ENCODE assay signal across 8 cellular contexts in genomic region chr11:693887-694562, GRCh38. TPM values are rescaled to one million over a fixed set of nuclear protein-coding genes. Genes with fewer than 3 reads are reported as not detected.
DNase-seq lines count a peak whose midpoint lies in the region; ATAC-seq and TF ChIP-seq lines count a peak whose summit lies in the region.

No MANE protein-coding gene starts in this region.

- H3K9me3 ChIP-seq in iPS DF 6.9 (ENCODE audit: control insufficient read depth, insufficient read depth, low read length), result no peaks in the 10 kb centered on the region
- H3K9me3 ChIP-seq in thymus (ENCODE audit: control insufficient read depth), result no peaks in the 10 kb centered on the region

- peak overlapping the region; percentile 92 for H3K27ac Mint-ChIP-seq in activated T-cell treated with anti-CD3 and anti-CD28 coated beads, Interleukin-2, amount 50 U/mL, for 24 hours

- peaks cover 5% of the 10 kb centered on the region; the same call in 1 of the 2 replicates for H3K36me3 ChIP-seq in iPS DF 6.9 (ENCODE audit: control insufficient read depth, insufficient read depth, low read length)
- peaks cover 18% of the 10 kb centered on the region for H3K36me3 ChIP-seq in thymus (ENCODE audit: control insufficient read depth, insufficient read depth)

- peak overlapping the region; percentile 88 for H3K4me3 Mint-ChIP-seq in activated T-cell treated with anti-CD3 and anti-CD28 coated beads, Interleukin-2, amount 50 U/mL, for 24 hours

- no peak for TF ChIP-seq CTCF in VCaP (conservative IDR thresholded peaks at IDR 0.05)

- H3K36me3 Mint-ChIP-seq in activated T-cell treated with anti-CD3 and anti-CD28 coated beads, Interleukin-2, amount 50 U/mL, for 24 hours (ENCODE audit: low read depth), result peaks cover 31% of the 10 kb centered on the region

- H3K4me3 ChIP-seq in iPS DF 6.9 (ENCODE audit: low read length) (peak overlapping the region; percentile 4; the same call in 1 of the 2 replicates), thymus (ENCODE audit: low read length) (peak overlapping the region; percentile 82)

- no peaks in the 10 kb centered on the region for H3K27me3 Mint-ChIP-seq in activated T-cell treated with anti-CD3 and anti-CD28 coated beads, Interleukin-2, amount 50 U/mL, for 24 hours

- peaks cover 56% of the 10 kb centered on the region for H3K4me1 Mint-ChIP-seq in activated T-cell treated with anti-CD3 and anti-CD28 coated beads, Interleukin-2, amount 50 U/mL, for 24 hours (ENCODE audit: low read depth)

- WGBS in iPS DF 6.9 (ENCODE audit: insufficient coverage, insufficient read length), result no CpG with 5 or more reads among the region's 15 CpGs
- WGBS in thymus, result 68% methylated on average over 15 of the region's 15 CpGs

- H3K4me1 ChIP-seq in iPS DF 6.9 (ENCODE audit: control insufficient read depth, insufficient read depth, low read length), result peaks cover 12% of the 10 kb centered on the region
- peaks cover 19% of the 10 kb centered on the region for H3K4me1 ChIP-seq in thymus (ENCODE audit: control insufficient read depth, insufficient read depth, low read length)

- H3K27me3 ChIP-seq in iPS DF 6.9 (ENCODE audit: control insufficient read depth, insufficient read depth, low read length) (no peaks in the 10 kb centered on the region), thymus (ENCODE audit: control insufficient read depth, insufficient read depth) (no peaks in the 10 kb centered on the region)

- H3K9me3 Mint-ChIP-seq in activated T-cell treated with anti-CD3 and anti-CD28 coated beads, Interleukin-2, amount 50 U/mL, for 24 hours, result no peaks in the 10 kb centered on the region

- no peak for ATAC-seq in GM21825 (IDR thresholded peaks at IDR 0.05; ENCODE audit: unreplicated experiment)

- DNase-seq in activated T-cell treated with anti-CD3 and anti-CD28 coated beads, Interleukin-2, amount 50 U/mL, for 24 hours, result no peak
- DNase-seq in activated T-cell treated with anti-CD3 and anti-CD28 coated beads for 4 hours, result no peak
- no peak for DNase-seq in iPS DF 6.9 (ENCODE audit: low read depth, low spot score)
- DNase-seq in stimulated activated CD4-positive, alpha-beta T cell treated with anti-CD3 and anti-CD28 coated beads, Interleukin-12 subunit alpha, Interleukin-12 subunit beta, amount 100 ng/mL, for 4 hours, result no peak
- DNase-seq in T-helper 9 cell, result no peak

- peak overlapping the region; percentile 99 for H3K27ac ChIP-seq in VCaP
- H3K27ac ChIP-seq in iPS DF 6.9 (ENCODE audit: low read length), result no peak overlapping the region
- peak overlapping the region; percentile 3 for H3K27ac ChIP-seq in thymus (ENCODE audit: low read depth)

RNA-seq across cellular contexts. Expression of gene DEAF1, which starts 1.0 kb away (rescaled TPM):
- polyA plus RNA-seq in thymus, result 27.2 TPM

RNA-seq across cellular contexts. Expression of gene TMEM80, which starts 1.6 kb away (rescaled TPM):
- 31.1 TPM for polyA plus RNA-seq in thymus

RNA-seq across cellular contexts. Expression of gene EPS8L2, which starts 12.0 kb away (rescaled TPM):
- 28.8 TPM for polyA plus RNA-seq in thymus

RNA-seq across cellular contexts. Expression of gene TALDO1, which starts 53.2 kb away (rescaled TPM):
- 115 TPM for polyA plus RNA-seq in thymus

RNA-seq across cellular contexts. Expression of gene DRD4, which starts 57.0 kb away (rescaled TPM):
- 0.82 TPM for polyA plus RNA-seq in thymus
